In genomic region chr7:44325181-44325671, GRCh38 we compare ENCODE assay signal across 9 cellular contexts. TPM values are rescaled to one million over a fixed set of nuclear protein-coding genes. Genes with fewer than 3 reads are reported as not detected.
DNase-seq lines count a peak whose midpoint lies in the region; ATAC-seq lines count a peak whose summit lies in the region.
"Had no signal": no experiment of that assay in that cellular context is flagged by ENCODE, and none has a peak within 500 bp of the region (broad histone marks: within the 10 kb centered on the region; RNA-seq: fewer than 3 reads in every experiment).

Gene CAMK2B (minus strand): TSS chr7:44325594. CDS start chr7:44325421, 173 bp downstream.

- POLR2A ChIA-PET in activated naive CD8-positive, alpha-beta T cell treated with anti-CD3 and anti-CD28 coated beads, Interleukin-2, amount 10 ng/mL, durations not matched to agents 7 days and 5 days (lab: Charles Lee), result no interaction called here

- peak within 1 kb of the TSS; percentile 46 for H3K27ac Mint-ChIP-seq in activated naive CD8-positive, alpha-beta T cell treated with anti-CD3 and anti-CD28 coated beads, Interleukin-2, amount 10 ng/mL, durations not matched to agents 7 days and 5 days

- peak; percentile 43 for ATAC-seq in activated naive CD8-positive, alpha-beta T cell treated with anti-CD3 and anti-CD28 coated beads, Interleukin-2, amount 10 ng/mL, durations not matched to agents 7 days and 5 days (ENCODE audit: low read depth)
- ATAC-seq in GM21367 (IDR thresholded peaks at IDR 0.05; ENCODE audit: unreplicated experiment) (no peak), GM18858 (IDR thresholded peaks at IDR 0.05; ENCODE audit: unreplicated experiment) (no peak)

- H3K27me3 Mint-ChIP-seq in activated naive CD8-positive, alpha-beta T cell treated with anti-CD3 and anti-CD28 coated beads, Interleukin-2, amount 10 ng/mL, durations not matched to agents 7 days and 5 days, result peaks cover 40% of the 10 kb centered on the region

- H3K4me3 Mint-ChIP-seq in activated naive CD8-positive, alpha-beta T cell treated with anti-CD3 and anti-CD28 coated beads, Interleukin-2, amount 10 ng/mL, durations not matched to agents 7 days and 5 days, result peak within 1 kb of the TSS; percentile 76

- no peaks in the 10 kb centered on the region for H3K9me3 Mint-ChIP-seq in activated naive CD8-positive, alpha-beta T cell treated with anti-CD3 and anti-CD28 coated beads, Interleukin-2, amount 10 ng/mL, durations not matched to agents 7 days and 5 days

- no peak within 1 kb of the TSS for H3K27ac ChIP-seq in temporal lobe (ENCODE audit: low read depth, low read length)

- no peaks in the 10 kb centered on the region for H3K36me3 Mint-ChIP-seq in activated naive CD8-positive, alpha-beta T cell treated with anti-CD3 and anti-CD28 coated beads, Interleukin-2, amount 10 ng/mL, durations not matched to agents 7 days and 5 days

- DNase-seq in activated CD4-positive, alpha-beta T cell treated with anti-CD3 and anti-CD28 coated beads for 48 hours, result peak; percentile 38
- DNase-seq in activated CD4-positive, alpha-beta T cell treated with anti-CD3 and anti-CD28 coated beads, Interleukin-2, amount 50 U/mL, for 1 hour, result no peak
- DNase-seq in activated naive CD8-positive, alpha-beta T cell treated with anti-CD3 and anti-CD28 coated beads, Interleukin-2, amount 10 ng/mL, durations not matched to agents 7 days and 5 days, result no peak
- peak; percentile 63 for DNase-seq in iPS-NIHi11 (ENCODE audit: low spot score)
- no peak for DNase-seq in NCI-H2107 treated with DMSO at 0.1 percent for 48 hours (lab: John Stamatoyannopoulos, UW; ENCODE audit: unreplicated experiment)

- peaks cover 3% of the 10 kb centered on the region for H3K4me1 Mint-ChIP-seq in activated naive CD8-positive, alpha-beta T cell treated with anti-CD3 and anti-CD28 coated beads, Interleukin-2, amount 10 ng/mL, durations not matched to agents 7 days and 5 days

RNA-seq across cellular contexts. Expression of gene CAMK2B, which starts in this region (rescaled TPM):
- total RNA-seq in activated naive CD8-positive, alpha-beta T cell treated with anti-CD3 and anti-CD28 coated beads, Interleukin-2, amount 10 ng/mL, durations not matched to agents 7 days and 5 days, result under 1 TPM in 1 of 2 experiments, not detected in 1; 0.11 TPM
- total RNA-seq in temporal lobe, result 76.7 TPM
- total RNA-seq: bronchial epithelial cell had no signal

Comparison
In these comparisons a context has a peak if more than half of its experiments do, and no peak if none do; other contexts are left out.
1. RNA of gene CAMK2B (total RNA-seq): 76.7 TPM in temporal lobe (single experiment); 0.11 TPM in activated naive CD8-positive, alpha-beta T cell treated with anti-CD3 and anti-CD28 coated beads, Interleukin-2, amount 10 ng/mL, durations not matched to agents 7 days and 5 days; every median in the first group is over 10 times any median in the second.
2. DNase-seq: peak in activated CD4-positive, alpha-beta T cell treated with anti-CD3 and anti-CD28 coated beads for 48 hours (single experiment) and iPS-NIHi11 (single experiment); none in activated CD4-positive, alpha-beta T cell treated with anti-CD3 and anti-CD28 coated beads, Interleukin-2, amount 50 U/mL, for 1 hour (single experiment), activated naive CD8-positive, alpha-beta T cell treated with anti-CD3 and anti-CD28 coated beads, Interleukin-2, amount 10 ng/mL, durations not matched to agents 7 days and 5 days (single experiment) and NCI-H2107 treated with DMSO at 0.1 percent for 48 hours (single experiment).
3. Peak in ATAC-seq in activated naive CD8-positive, alpha-beta T cell treated with anti-CD3 and anti-CD28 coated beads, Interleukin-2, amount 10 ng/mL, durations not matched to agents 7 days and 5 days; RNA of the gene not detected or under 1 TPM.